ENCODE assay signal across 1 cellular context in genomic region chr17:7549401-7550055, GRCh38.
TF ChIP-seq lines count a peak whose summit lies in the region.

No MANE protein-coding gene starts in this region.

TF ChIP-seq in H1, 55 proteins besides CTCF, POLR2A, EP300 and RAD21:
- TF ChIP-seq SP4 (IDR thresholded peaks at IDR 0.05; ENCODE audit: low read length), result no peak
- TF ChIP-seq CHD7 (IDR thresholded peaks at IDR 0.05; ENCODE audit: insufficient replicate concordance, low read length), result no peak
- no peak for TF ChIP-seq KDM1A (IDR thresholded peaks at IDR 0.05; ENCODE audit: borderline replicate concordance, low read length)
- no peak for TF ChIP-seq SIRT6 (IDR thresholded peaks at IDR 0.05; ENCODE audit: low read length)
- TF ChIP-seq SIX5 (IDR thresholded peaks at IDR 0.05; ENCODE audit: low read depth, low read length), result no peak
- TF ChIP-seq MAFK (IDR thresholded peaks at IDR 0.05; ENCODE audit: low read depth, low read length), result no peak
- no peak for TF ChIP-seq E2F6 (IDR thresholded peaks at IDR 0.05)
- no peak for TF ChIP-seq CBX5 (IDR thresholded peaks at IDR 0.05; ENCODE audit: low read depth, low read length)
- no peak for TF ChIP-seq CHD2 (IDR thresholded peaks at IDR 0.05; ENCODE audit: low read length)
- TF ChIP-seq USF2 (IDR thresholded peaks at IDR 0.05; ENCODE audit: low read length), result no peak
- no peak for TF ChIP-seq ATF3 (IDR thresholded peaks at IDR 0.05; ENCODE audit: insufficient read depth, low read depth, low read length)
- TF ChIP-seq ASH2L (IDR thresholded peaks at IDR 0.05; ENCODE audit: low read length), result no peak
- no peak for TF ChIP-seq SUZ12 (IDR thresholded peaks at IDR 0.05; ENCODE audit: low read length)
- TF ChIP-seq TEAD4 (IDR thresholded peaks at IDR 0.05; ENCODE audit: low read depth, low read length), result no peak
- no peak for TF ChIP-seq BCL11A (IDR thresholded peaks at IDR 0.05; ENCODE audit: low read depth in 2 of 2, low read length in 2 of 2)
- TF ChIP-seq GTF2F1 (IDR thresholded peaks at IDR 0.05; ENCODE audit: borderline replicate concordance, low read depth, low read length), result no peak
- no peak for TF ChIP-seq ATF2 (IDR thresholded peaks at IDR 0.05; ENCODE audit: low read length)
- TF ChIP-seq RFX5 (IDR thresholded peaks at IDR 0.05; ENCODE audit: borderline replicate concordance, low read depth, low read length), result no peak
- TF ChIP-seq PHF8 (conservative IDR thresholded peaks at IDR 0.05; ENCODE audit: low read depth, low read length), result no peak
TF ChIP-seq in H1: peak in this region for 0.
